8 cellular contexts compared by ENCODE assay signal in the genomic region with DNA sequence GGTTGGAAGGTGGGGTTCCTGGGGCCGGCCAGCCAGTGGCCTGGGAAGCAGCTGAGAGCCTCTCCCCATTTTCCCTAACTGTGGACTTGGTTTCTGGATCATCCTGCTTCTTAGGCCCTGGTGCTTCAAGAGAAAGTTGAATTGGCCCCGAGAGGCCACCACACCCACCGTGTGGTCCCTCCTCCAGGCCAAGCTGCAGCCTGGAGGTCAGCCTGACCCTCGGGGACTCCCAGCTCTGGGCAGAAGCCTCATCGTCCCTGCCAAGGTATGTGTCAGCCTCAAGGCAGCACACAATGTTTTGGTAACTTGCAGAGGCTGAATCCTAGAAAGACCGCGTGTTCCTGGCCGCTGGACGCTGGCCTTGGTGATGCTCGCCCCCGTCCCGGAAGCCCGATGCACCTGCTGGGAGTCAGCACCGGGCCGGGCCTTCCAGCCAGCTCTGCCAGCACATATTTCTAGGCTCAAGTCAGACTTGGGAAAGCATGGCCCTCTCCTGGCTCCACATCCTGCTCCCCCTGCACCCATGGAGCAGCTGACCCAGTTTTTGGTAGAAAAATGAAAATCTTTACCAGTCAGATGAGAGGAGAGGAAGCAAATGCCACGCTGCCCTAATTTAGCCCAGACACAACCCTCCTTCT.
DNase-seq lines count a peak whose midpoint lies in the region; ATAC-seq, FAIRE-seq and TF ChIP-seq lines count a peak whose summit lies in the region.

No MANE protein-coding gene starts in this region.

- H3K4me1 Mint-ChIP-seq in CD4-positive, alpha-beta T cell (ENCODE audit: low read depth), result peaks cover 44% of the 10 kb centered on the region

- H3K27ac ChIP-seq in CD4-positive, alpha-beta T cell (ENCODE audit: low read depth, low read length), result no peak overlapping the region
- H3K27ac ChIP-seq in SJSA1, result peak overlapping the region; percentile 37; the same call in 1 of the 2 replicates
- H3K27ac ChIP-seq in ovary, result peak overlapping the region in 1 of 2 donors; percentile 47
- H3K27ac ChIP-seq in small intestine (ENCODE audit: low read depth in 1 of 2, low read length in 1 of 2), result peak overlapping the region in 1 of 2 donors; percentile 53

- H3K27ac Mint-ChIP-seq in CD4-positive, alpha-beta T cell, result peak overlapping the region; percentile 90

- H3K4me3 ChIP-seq in SJSA1, result no peak overlapping the region
- H3K4me3 ChIP-seq in fibroblast of pulmonary artery (replicated peaks; ENCODE audit: low read depth, low read length), result no peak overlapping the region
- no peak overlapping the region for H3K4me3 ChIP-seq in ovary
- H3K4me3 ChIP-seq in small intestine (ENCODE audit: low read depth in 1 of 2, low read length in 2 of 2), result no peak overlapping the region

- TF ChIP-seq POLR2A in ovary (IDR thresholded peaks at IDR 0.05), result peak; percentile 11

- peak overlapping the region; percentile 85 for H3K4me3 Mint-ChIP-seq in CD4-positive, alpha-beta T cell

- WGBS in ovary, 3 donors, result 7 to 12% (median 9%) methylated on average over 14 to 16 of the region's 16 CpGs
- 59 to 72% (median 72%) methylated on average over 16 of the region's 16 CpGs for WGBS in small intestine, 3 donors

- FAIRE-seq in small intestine (lab: Jason Lieb, UNC), result no peak

- ATAC-seq in CD4-positive, alpha-beta T cell (ENCODE audit: poor library complexity), result no peak
- ATAC-seq in HG03135 (IDR thresholded peaks at IDR 0.05; ENCODE audit: unreplicated experiment), result no peak

- peaks cover 40% of the 10 kb centered on the region for H3K4me1 ChIP-seq in SJSA1 (replicated peaks)
- peaks cover 13% of the 10 kb centered on the region for H3K4me1 ChIP-seq in ovary (ENCODE audit: insufficient read depth)
- H3K4me1 ChIP-seq in small intestine (ENCODE audit: control insufficient read depth in 2 of 2, insufficient read depth in 1 of 2, low read depth in 1 of 2, low read length in 1 of 2), result no peaks in the 10 kb centered on the region

- H3K27me3 Mint-ChIP-seq in CD4-positive, alpha-beta T cell, result no peaks in the 10 kb centered on the region

- DNase-seq in CD4-positive, alpha-beta T cell, result no peak
- DNase-seq in SJSA1 (ENCODE audit: low read depth in 1 of 2, low spot score in 2 of 2), result peak in 1 of 2 experiments; percentile 36
- peak; percentile 51 for DNase-seq in fibroblast of pulmonary artery (ENCODE audit: low read depth)
- DNase-seq in ovary, result peak; percentile 75 to 93 (median 87)
- DNase-seq in superior temporal gyrus (ENCODE audit: extremely low spot score), result no peak
- DNase-seq in HK-2 (ENCODE audit: unreplicated experiment), result no peak
- DNase-seq in small intestine, result no peak

- POLR2A ChIA-PET in CD4-positive, alpha-beta T cell (lab: Charles Lee), result interaction anchor here (0.7 to 3.6 kb wide), 7 partner anchors 24 to 1084 kb away, joined by 3 to 14 read pairs (median 4); a partner anchor contains a TSS

- no peaks in the 10 kb centered on the region for H3K27me3 ChIP-seq in CD4-positive, alpha-beta T cell (ENCODE audit: control insufficient read depth, insufficient read depth, low read length)
- no peaks in the 10 kb centered on the region for H3K27me3 ChIP-seq in SJSA1 (replicated peaks)
- H3K27me3 ChIP-seq in ovary, result no peaks in the 10 kb centered on the region
- no peaks in the 10 kb centered on the region for H3K27me3 ChIP-seq in small intestine (ENCODE audit: control insufficient read depth in 2 of 2, insufficient read depth in 2 of 2, low read length in 2 of 2)

- intact Hi-C loops in CD4-positive, alpha-beta T cell (cut with DNase I, micrococcal nuclease), result loop anchor here (2.0 to 5.0 kb wide), 4 partner anchors 33 to 137 kb away; no protein-coding TSS in a partner anchor
- intact Hi-C loops in ovary (cut with DNase I), result loop anchor here in 1 of 4 donors (10.0 kb wide), 1 partner anchor 135 kb away; a partner anchor contains a TSS

- TF ChIP-seq CTCF in CD4-positive, alpha-beta T cell (IDR thresholded peaks at IDR 0.05), result no peak
- TF ChIP-seq CTCF in fibroblast of pulmonary artery (IDR thresholded peaks at IDR 0.05; ENCODE audit: low read length, missing control alignments), result no peak
- TF ChIP-seq CTCF in ovary (IDR thresholded peaks at IDR 0.05), result no peak

- no peaks in the 10 kb centered on the region for H3K9me3 Mint-ChIP-seq in CD4-positive, alpha-beta T cell

- CTCF ChIA-PET in CD4-positive, alpha-beta T cell (lab: Charles Lee), result interaction anchor here (1.1 kb wide), 1 partner anchor 83 kb away, joined by 3 read pairs; no protein-coding TSS in a partner anchor

- peak; percentile 83 for TF ChIP-seq EP300 in ovary (IDR thresholded peaks at IDR 0.05)

- H3K36me3 ChIP-seq in SJSA1, result no peaks in the 10 kb centered on the region
- no peaks in the 10 kb centered on the region for H3K36me3 ChIP-seq in ovary
- no peaks in the 10 kb centered on the region for H3K36me3 ChIP-seq in small intestine (ENCODE audit: control insufficient read depth in 2 of 2, insufficient read depth in 2 of 2, low read length in 2 of 2)

- no peaks in the 10 kb centered on the region for H3K9me3 ChIP-seq in CD4-positive, alpha-beta T cell (ENCODE audit: control insufficient read depth, low read length)
- H3K9me3 ChIP-seq in SJSA1 (replicated peaks) (no peaks in the 10 kb centered on the region), ovary (no peaks in the 10 kb centered on the region), small intestine (ENCODE audit: control insufficient read depth, low read depth) (no peaks in the 10 kb centered on the region)

- no peaks in the 10 kb centered on the region for H3K36me3 Mint-ChIP-seq in CD4-positive, alpha-beta T cell (ENCODE audit: low read depth)

Comparison
In these comparisons a context has a peak if more than half of its experiments do, and no peak if none do; other contexts are left out.
1. DNase-seq: peak in fibroblast of pulmonary artery (single experiment) and ovary (5 of 5); none in CD4-positive, alpha-beta T cell (0 of 10), superior temporal gyrus (single experiment), HK-2 (single experiment) and small intestine (single experiment).